In genomic region chr18:76350134-76351025, GRCh38 we compare ENCODE assay signal across 24 cellular contexts.
"Had no signal": no experiment of that assay in that cellular context is flagged by ENCODE, and none has a peak within 500 bp of the region (broad histone marks: within the 10 kb centered on the region; RNA-seq: fewer than 3 reads in every experiment).

No MANE protein-coding gene starts in this region.

- H3K27me3 ChIP-seq: foreskin keratinocyte, hepatocyte, testis had no signal

- H3K9me3 ChIP-seq: left lung, testis had no signal

- H3K36me3 ChIP-seq: left lung had no signal

- H3K4me3 ChIP-seq: hepatocyte, left lung, smooth muscle cell had no signal

- ATAC-seq: foreskin keratinocyte; left lung; natural killer cell treated with Interleukin-12 subunit alpha and Interleukin-12 subunit beta and Interleukin-15 and Interleukin-18, amount 100 ng/mL, for 72 hours; sciatic nerve; stimulated activated memory B cell treated with anti-CD40 and anti-IgM and Interleukin-4, amounts not matched to agents 10 μg/mL and 1 μg/mL and 100 μg/mL, for 72 hours; T-cell had no signal

- DNase-seq: activated CD4-positive, CD25-positive, alpha-beta regulatory T cell treated with anti-CD3 and anti-CD28 coated beads, Interleukin-2, amount 50 U/mL, for 72 hours; activated gamma-delta T cell treated with Interleukin-2 at 50 U/mL for 16 hours; aorta; caudate nucleus; effector CD8-positive, alpha-beta T cell; erythroblast; foreskin keratinocyte; glutamatergic neuron; immature natural killer cell; kidney glomerular epithelial cell; midbrain; stimulated activated CD4-positive, alpha-beta T cell treated with anti-CD3 and anti-CD28 coated beads, Interleukin-15, amount 100 ng/mL, for 24 hours; T-cell; testis; trophoblast cell; WERI-Rb-1 had no signal

- H3K9me3 Mint-ChIP-seq: activated naive CD4-positive, alpha-beta T cell treated with anti-CD3 and anti-CD28 coated beads, Interleukin-2, amount 50 U/mL, for 24 hours; immature natural killer cell; natural killer cell treated with Interleukin-12 subunit alpha and Interleukin-12 subunit beta and Interleukin-15 and Interleukin-18, amount 100 ng/mL, for 72 hours; stimulated activated memory B cell treated with anti-CD40 and anti-IgM and Interleukin-4, amounts not matched to agents 10 μg/mL and 1 μg/mL and 100 μg/mL, for 72 hours; T-cell had no signal

- H3K27ac Mint-ChIP-seq: activated naive CD4-positive, alpha-beta T cell treated with anti-CD3 and anti-CD28 coated beads, Interleukin-2, amount 50 U/mL, for 24 hours; dendritic cell treated with granulocyte-macrophage colony-stimulating factor and Interleukin-4, amounts not matched to agents 40 ng/mL and 50 ng/mL, for 4 days; immature natural killer cell; stimulated activated memory B cell treated with anti-CD40 and anti-IgM and Interleukin-4, amounts not matched to agents 10 μg/mL and 1 μg/mL and 100 μg/mL, for 72 hours; T-cell had no signal

- H3K4me3 Mint-ChIP-seq: activated naive CD4-positive, alpha-beta T cell treated with anti-CD3 and anti-CD28 coated beads, Interleukin-2, amount 50 U/mL, for 24 hours; dendritic cell treated with granulocyte-macrophage colony-stimulating factor and Interleukin-4, amounts not matched to agents 40 ng/mL and 50 ng/mL, for 4 days; immature natural killer cell; natural killer cell treated with Interleukin-12 subunit alpha and Interleukin-12 subunit beta and Interleukin-15 and Interleukin-18, amount 100 ng/mL, for 72 hours; stimulated activated memory B cell treated with anti-CD40 and anti-IgM and Interleukin-4, amounts not matched to agents 10 μg/mL and 1 μg/mL and 100 μg/mL, for 72 hours had no signal

- H3K27me3 Mint-ChIP-seq: activated naive CD4-positive, alpha-beta T cell treated with anti-CD3 and anti-CD28 coated beads, Interleukin-2, amount 50 U/mL, for 24 hours; dendritic cell treated with granulocyte-macrophage colony-stimulating factor and Interleukin-4, amounts not matched to agents 40 ng/mL and 50 ng/mL, for 4 days had no signal

- H3K27ac ChIP-seq: foreskin keratinocyte, hepatocyte, left lung, testis, WERI-Rb-1 had no signal

- H3K4me1 ChIP-seq: foreskin keratinocyte had no signal

- H3K36me3 Mint-ChIP-seq: stimulated activated memory B cell treated with anti-CD40 and anti-IgM and Interleukin-4, amounts not matched to agents 10 μg/mL and 1 μg/mL and 100 μg/mL, for 72 hours had no signal
